ENCODE assay signal across 8 cellular contexts in genomic region chr11:62443390-62444201, GRCh38. TPM values are rescaled to one million over a fixed set of nuclear protein-coding genes. Genes with fewer than 3 reads are reported as not detected.
DNase-seq lines count a peak whose midpoint lies in the region; ATAC-seq and TF ChIP-seq lines count a peak whose summit lies in the region.

No MANE protein-coding gene starts in this region.

- H3K4me3 ChIP-seq in skin epidermis = peak overlapping the region; percentile 13 to 40 (median 33)

- H3K9me3 Mint-ChIP-seq in HFFc6 = no peaks in the 10 kb centered on the region
- H3K9me3 Mint-ChIP-seq in WTC11 = no peaks in the 10 kb centered on the region

- 0 out of 2 replicates have a peak, but pooled peaks cover 5% of the 10 kb centered on the region for H3K36me3 Mint-ChIP-seq in HFFc6 (ENCODE audit: low read depth)
- H3K36me3 Mint-ChIP-seq in WTC11 = no peaks in the 10 kb centered on the region

- POLR2A ChIA-PET in WTC11 (lab: Charles Lee) = no interaction called here

- H3K27ac Mint-ChIP-seq in HFFc6 (peak overlapping the region; percentile 90), WTC11 (no peak overlapping the region)

- intact Hi-C loops in left cardiac atrium (cut with DNase I) = no loop called here

- H3K4me1 Mint-ChIP-seq in HFFc6 (ENCODE audit: low read depth) (peaks cover 34% of the 10 kb centered on the region), WTC11 (peaks cover 14% of the 10 kb centered on the region)

- H3K4me3 Mint-ChIP-seq in HFFc6 (peak overlapping the region; percentile 85), WTC11 (0 out of 2 replicates have a peak overlapping the region, but pooled peaks have one; percentile 28)

- no peak for TF ChIP-seq CTCF in HFFc6 (IDR thresholded peaks at IDR 0.05)
- TF ChIP-seq CTCF in WTC11 (IDR thresholded peaks at IDR 0.05) = no peak

- CTCF ChIA-PET in WTC11 (lab: Charles Lee) = interaction anchor here (0.8 to 2.1 kb wide), 6 partner anchors 14 to 148 kb away, joined by 3 to 35 read pairs (median 10); partner anchors contain the start of gene TUT1

- no peak for ATAC-seq in WTC11
- peak; percentile 60 to 69 for ATAC-seq in left cardiac atrium
- no peak for ATAC-seq in HG02852 (IDR thresholded peaks at IDR 0.05; ENCODE audit: unreplicated experiment)
- no peak for ATAC-seq in HG03135 (IDR thresholded peaks at IDR 0.05; ENCODE audit: unreplicated experiment)

- DNase-seq in HFFc6 (no peak), WTC11 (ENCODE audit: low spot score) (no peak), left cardiac atrium (peak; percentile 49), NCI-H524 treated with DMSO at 0.1 percent for 48 hours (lab: John Stamatoyannopoulos, UW) (no peak)
- no peak for DNase-seq in effector CD8-positive, alpha-beta T cell (lab: John Stamatoyannopoulos, UW)

- H3K27ac ChIP-seq in skin epidermis = peak overlapping the region in 20 of 21 experiments; percentile 65 to 93 (median 86)

- H3K27me3 Mint-ChIP-seq in HFFc6 (ENCODE audit: insufficient read depth) (peaks cover 3% of the 10 kb centered on the region; the same call in 1 of the 2 replicates), WTC11 (ENCODE audit: low read depth) (no peaks in the 10 kb centered on the region)

TF ChIP-seq in WTC11, 78 proteins besides CTCF, POLR2A, EP300 and RAD21:
- no peak for TF ChIP-seq IRF2 (CRISPR knock-in tag; IDR thresholded peaks at IDR 0.05; ENCODE audit: borderline replicate concordance, low read depth)
- no peak for TF ChIP-seq HMGA2 (CRISPR knock-in tag; IDR thresholded peaks at IDR 0.05)
- no peak for TF ChIP-seq ZNF671 (CRISPR knock-in tag; IDR thresholded peaks at IDR 0.05)
- no peak for TF ChIP-seq JAZF1 (CRISPR knock-in tag; IDR thresholded peaks at IDR 0.05)
- no peak for TF ChIP-seq ATF1 (CRISPR knock-in tag; IDR thresholded peaks at IDR 0.05)
- TF ChIP-seq ATF3 (CRISPR knock-in tag; conservative IDR thresholded peaks at IDR 0.05) = no peak
- TF ChIP-seq PRDM15 (CRISPR knock-in tag; IDR thresholded peaks at IDR 0.05) = no peak
- TF ChIP-seq TEAD1 (CRISPR knock-in tag; IDR thresholded peaks at IDR 0.05) = no peak
- TF ChIP-seq CBFB (CRISPR knock-in tag; IDR thresholded peaks at IDR 0.05; ENCODE audit: low read depth) = no peak
- TF ChIP-seq E2F4 (CRISPR knock-in tag; IDR thresholded peaks at IDR 0.05; ENCODE audit: borderline replicate concordance, low read depth) = no peak
- no peak for TF ChIP-seq ZSCAN18 (CRISPR knock-in tag; IDR thresholded peaks at IDR 0.05)
- no peak for TF ChIP-seq NR3C1 (CRISPR knock-in tag; conservative IDR thresholded peaks at IDR 0.05; ENCODE audit: low read depth)
- TF ChIP-seq ZNF121 (CRISPR knock-in tag; IDR thresholded peaks at IDR 0.05) = no peak
- no peak for TF ChIP-seq ZNF232 (CRISPR knock-in tag; IDR thresholded peaks at IDR 0.05)
- no peak for TF ChIP-seq NR1H2 (CRISPR knock-in tag; IDR thresholded peaks at IDR 0.05)
- TF ChIP-seq IRF1 (CRISPR knock-in tag; IDR thresholded peaks at IDR 0.05) = no peak
- no peak for TF ChIP-seq KAT7 (CRISPR knock-in tag; IDR thresholded peaks at IDR 0.05; ENCODE audit: borderline replicate concordance)
- no peak for TF ChIP-seq ZNF416 (CRISPR knock-in tag; IDR thresholded peaks at IDR 0.05)
- no peak for TF ChIP-seq USF1 (CRISPR knock-in tag; IDR thresholded peaks at IDR 0.05)
- no peak for TF ChIP-seq EMX1 (CRISPR knock-in tag; IDR thresholded peaks at IDR 0.05)

RNA-seq across cellular contexts. Expression of gene SCGB1A1, which starts 24.8 kb away (rescaled TPM):
- total RNA-seq in HFFc6 (2021; fragmentation: NEBNext Ultra II Directional; extraction: Animal tissue kit (Norgen Biotek cat#: 25700)) = not detected
- 1.1 to 1.6 TPM (median 1.2 TPM) in 3 replicates for total RNA-seq in WTC11 (2021)
- total RNA-seq in left cardiac atrium = not detected

Comparison
In these comparisons a context has a peak if more than half of its experiments do, and no peak if none do; other contexts are left out.
1. ATAC-seq: peak in left cardiac atrium (2 of 2); none in WTC11 (single experiment), HG02852 (single experiment) and HG03135 (single experiment).